8 cellular contexts compared by ENCODE assay signal in the genomic region with DNA sequence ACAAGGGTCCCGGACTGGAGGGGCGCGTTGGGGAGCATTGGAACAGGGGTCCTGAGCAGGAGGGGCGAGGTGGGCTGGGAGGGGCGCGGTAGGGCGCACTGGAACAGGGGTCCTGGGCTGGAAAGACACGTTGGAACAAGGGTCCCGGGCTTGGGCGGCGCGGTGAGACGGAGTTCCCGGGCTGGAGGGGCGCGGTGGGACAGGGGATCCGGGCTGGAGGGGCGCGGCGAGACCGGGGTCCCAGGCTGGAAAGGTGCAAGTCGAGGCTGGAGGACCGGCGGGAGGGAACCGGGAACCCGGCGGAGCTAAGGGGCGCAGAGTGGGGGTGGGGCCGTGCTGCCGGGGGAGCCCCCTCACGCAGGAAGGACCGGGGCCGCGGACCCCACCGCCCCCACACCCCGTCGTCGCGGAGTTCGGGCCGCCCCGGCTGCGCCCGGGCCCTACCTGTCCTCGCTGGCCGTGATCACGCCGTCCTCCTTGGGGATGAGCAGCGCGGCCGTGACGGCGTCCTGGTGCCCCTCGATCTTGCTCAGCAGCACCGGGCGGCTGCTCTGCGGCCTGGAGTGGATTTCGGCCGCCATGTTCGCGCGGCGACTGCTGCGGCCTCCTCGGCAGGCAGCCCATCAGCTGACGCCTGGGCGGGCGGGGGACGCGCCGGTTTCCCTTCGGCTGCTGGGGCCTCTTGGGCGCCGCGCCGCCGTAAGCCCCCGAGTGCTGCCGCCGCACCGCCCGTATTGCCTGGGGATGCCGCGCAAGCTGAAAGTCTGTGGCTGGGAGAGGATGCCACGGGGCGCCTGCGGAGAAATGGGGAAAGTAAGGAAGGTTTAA. TPM values are rescaled to one million over a fixed set of nuclear protein-coding genes. Genes with fewer than 3 reads are reported as not detected.
DNase-seq lines count a peak whose midpoint lies in the region; ATAC-seq and TF ChIP-seq lines count a peak whose summit lies in the region.

Gene WDFY1 (minus strand): TSS at position 632 of the 828 bp plus-strand sequence. CDS start 51 bp downstream, at position 581.

- H3K4me3 ChIP-seq in iPS-11a (ENCODE audit: low read depth, low read length) (peak within 1 kb of the TSS; percentile 83), skeletal muscle cell (ENCODE audit: low read depth, low read length) (peak within 1 kb of the TSS; percentile 88)

- peak; percentile 25 for DNase-seq in NCI-H2107 treated with DMSO at 0.1 percent for 48 hours (lab: John Stamatoyannopoulos, UW; ENCODE audit: unreplicated experiment)
- peak; percentile 90 for DNase-seq in UCSD-AML1 (lab: John Stamatoyannopoulos, UW; ENCODE audit: unreplicated experiment)
- peak; percentile 67 for DNase-seq in skeletal muscle cell (ENCODE audit: low read depth)

- H3K36me3 Mint-ChIP-seq in brain = peaks cover 17% of the 10 kb centered on the region

- TF ChIP-seq CTCF in 22Rv1 (IDR thresholded peaks at IDR 0.05) = no peak
- no peak for TF ChIP-seq CTCF in brain (conservative IDR thresholded peaks at IDR 0.05)

- H3K27me3 Mint-ChIP-seq in brain = peaks cover 16% of the 10 kb centered on the region

- H3K9me3 Mint-ChIP-seq in brain = peaks cover 0 to 3% (median 3%) of the 10 kb centered on the region in 5 experiments

- peak within 1 kb of the TSS; percentile 91 to 98 (median 97) for H3K27ac Mint-ChIP-seq in brain

- H3K4me3 Mint-ChIP-seq in brain = peak within 1 kb of the TSS; percentile 91 to 97 (median 93)

- H3K4me1 Mint-ChIP-seq in brain = peaks cover 42% of the 10 kb centered on the region

- ATAC-seq in GM18519 (IDR thresholded peaks at IDR 0.05; ENCODE audit: low FRiP score, unreplicated experiment) = peak; percentile 72
- ATAC-seq in HG03039 (IDR thresholded peaks at IDR 0.05; ENCODE audit: unreplicated experiment) = peak; percentile 76

- H3K27ac ChIP-seq in 22Rv1 = peak within 1 kb of the TSS; percentile 59

RNA-seq across cellular contexts. Expression of gene WDFY1, which starts in this region (rescaled TPM):
- polyA plus RNA-seq in brain (ENCODE audit: insufficient read depth, low read depth, low replicate concordance) = 12.3 TPM

Comparison
In these comparisons a context has a peak if more than half of its experiments do, and no peak if none do; other contexts are left out.
1. Peak in every context shown above with its lines: DNase-seq, ATAC-seq, H3K4me3 ChIP-seq and H3K27ac ChIP-seq.
2. DNase-seq: peak in every context shown above with its lines; median percentile 90 in UCSD-AML1; 67 in skeletal muscle cell; 25 in NCI-H2107 treated with DMSO at 0.1 percent for 48 hours.